ENCODE assay signal across 1 cellular context in genomic region chr9:102669220-102669619, GRCh38.
TF ChIP-seq lines count a peak whose summit lies in the region.

No MANE protein-coding gene starts in this region.

TF ChIP-seq in H1, 55 proteins besides CTCF, POLR2A, EP300 and RAD21:
- TF ChIP-seq RNF2 (IDR thresholded peaks at IDR 0.05; ENCODE audit: borderline replicate concordance, low read depth, low read length, missing control alignments, poor library complexity, severe bottlenecking) (no peak), KDM1A (IDR thresholded peaks at IDR 0.05; ENCODE audit: borderline replicate concordance, low read length) (no peak)
